8 cellular contexts compared by ENCODE assay signal in the genomic region with DNA sequence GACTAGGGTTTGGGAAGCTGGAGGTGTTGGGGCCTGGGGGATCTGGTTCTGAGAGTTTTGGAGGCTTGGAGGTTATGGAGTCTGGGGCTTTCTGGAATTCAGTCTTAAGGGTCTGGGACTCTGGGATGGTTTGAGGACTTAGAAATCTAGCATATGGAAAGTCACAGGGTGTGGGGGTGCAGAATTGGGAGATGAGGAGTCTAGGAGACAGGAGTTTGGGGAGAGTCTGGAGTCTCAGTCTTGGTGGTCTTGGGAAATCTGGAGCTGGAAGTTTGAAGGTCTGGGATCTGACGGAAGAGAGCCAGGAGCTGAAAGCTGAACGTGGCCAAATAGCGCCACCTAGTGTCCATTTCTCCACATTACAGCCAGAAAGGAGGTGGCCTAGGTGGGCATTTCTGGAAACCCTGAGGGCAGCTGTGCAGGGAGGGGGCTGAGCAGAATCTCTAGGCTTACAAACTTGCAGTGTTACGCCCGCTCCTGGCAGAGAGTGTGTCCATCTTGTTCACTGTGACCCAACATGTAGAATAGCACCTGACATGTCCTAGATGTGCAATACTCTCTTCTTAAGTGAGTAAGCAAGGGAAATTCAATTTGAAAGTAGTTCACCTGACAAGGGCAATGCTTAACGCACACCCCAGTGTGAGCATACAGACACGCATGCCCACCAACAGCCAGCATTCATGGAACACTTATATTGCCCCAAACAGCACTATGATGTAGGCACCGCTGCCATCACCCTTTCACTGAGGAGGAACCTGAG.
DNase-seq lines count a peak whose midpoint lies in the region; ATAC-seq, FAIRE-seq and TF ChIP-seq lines count a peak whose summit lies in the region.

No MANE protein-coding gene starts in this region.

- peak; percentile 96 for TF ChIP-seq CTCF in neural cell (IDR thresholded peaks at IDR 0.05; ENCODE audit: poor library complexity, severe bottlenecking)

- peaks cover 10% of the 10 kb centered on the region for H3K27me3 ChIP-seq in neural cell (ENCODE audit: insufficient read depth, low read depth, low read length)

- no peaks in the 10 kb centered on the region for H3K9me3 ChIP-seq in neural cell (ENCODE audit: low read length)

- no peaks in the 10 kb centered on the region for H3K36me3 ChIP-seq in neural cell (ENCODE audit: insufficient read depth, low read length)

- H4K20me1 ChIP-seq in neural cell (ENCODE audit: insufficient read depth): no peaks in the 10 kb centered on the region

- H3K9me2 ChIP-seq in neural cell (ENCODE audit: insufficient read depth, low read length): no peaks in the 10 kb centered on the region

- no peaks in the 10 kb centered on the region for H3F3A ChIP-seq in neural cell (ENCODE audit: insufficient read depth, low read length, poor library complexity, severe bottlenecking)

- no peaks in the 10 kb centered on the region for H3K79me2 ChIP-seq in neural cell (replicated peaks; ENCODE audit: insufficient read depth, low read length)

- ATAC-seq in GM21423 (IDR thresholded peaks at IDR 0.05; ENCODE audit: unreplicated experiment): no peak

- no peak overlapping the region for H2AFZ ChIP-seq in neural cell (ENCODE audit: low read depth, low read length)

- no peak overlapping the region for H3K9ac ChIP-seq in neural cell (ENCODE audit: low read length)

- H3K27ac ChIP-seq in neural cell (ENCODE audit: low read length): no peak overlapping the region

- FAIRE-seq in GM12891 (lab: Jason Lieb, UNC): peak; percentile 84
- FAIRE-seq in urothelium cell line (lab: Jason Lieb, UNC): peak; percentile 97

- H3K4me2 ChIP-seq in neural cell (ENCODE audit: low read length): no peak overlapping the region

- DNase-seq in AG08396 (ENCODE audit: low spot score): peak; percentile 74
- DNase-seq in GM12891 (ENCODE audit: insufficient read length, low spot score): no peak
- DNase-seq in NCI-H2171 treated with DMSO at 0.1 percent for 48 hours (lab: John Stamatoyannopoulos, UW): peak; percentile 72
- DNase-seq in activated CD8-positive, alpha-beta memory T cell treated with anti-CD3 and anti-CD28 coated beads for 48 hours (ENCODE audit: low read depth in 2 of 3, low spot score in 2 of 3): peak in 2 of 3 experiments; percentile 18 to 33
- DNase-seq in erythroblast (lab: John Stamatoyannopoulos, UW): peak; percentile 33 to 69
- peak; percentile 84 for DNase-seq in urothelium cell line (ENCODE audit: low spot score)

- H3K4me3 ChIP-seq in neural cell (ENCODE audit: low read length): no peak overlapping the region

- no peak for TF ChIP-seq POLR2A in GM12891 (IDR thresholded peaks at IDR 0.05; ENCODE audit: low read depth, low read length)
- no peak for TF ChIP-seq POLR2A in erythroblast (IDR thresholded peaks at IDR 0.05; ENCODE audit: low read length)

- no peak for TF ChIP-seq EP300 in neural cell (conservative IDR thresholded peaks at IDR 0.05; ENCODE audit: poor library complexity, severe bottlenecking)

- peak; percentile 98 for TF ChIP-seq RAD21 in neural cell (conservative IDR thresholded peaks at IDR 0.05)

TF ChIP-seq in GM12891, 5 proteins besides CTCF, POLR2A, EP300 and RAD21:
- no peak for TF ChIP-seq POLR2AphosphoS5 (IDR thresholded peaks at IDR 0.05; ENCODE audit: low read depth, low read length)
- TF ChIP-seq PAX5 (IDR thresholded peaks at IDR 0.05; ENCODE audit: insufficient read depth, low read length, severe bottlenecking): no peak
- TF ChIP-seq TAF1 (IDR thresholded peaks at IDR 0.05; ENCODE audit: low read depth, low read length): no peak
- TF ChIP-seq POU2F2 (IDR thresholded peaks at IDR 0.05; ENCODE audit: low read depth, low read length): no peak
- TF ChIP-seq SPI1 (IDR thresholded peaks at IDR 0.05; ENCODE audit: low read depth, low read length): no peak

TF ChIP-seq in neural cell, 6 proteins besides CTCF, POLR2A, EP300 and RAD21:
- TF ChIP-seq SMC3 (conservative IDR thresholded peaks at IDR 0.05; ENCODE audit: poor library complexity) (peak; percentile 98), EZH2 (IDR thresholded peaks at IDR 0.05; ENCODE audit: borderline replicate concordance, insufficient read depth, low read length, poor library complexity, severe bottlenecking) (no peak)
